23 cellular contexts compared by ENCODE assay signal in genomic region chr6:127824061-127824460, GRCh38.
DNase-seq lines count a peak whose midpoint lies in the region; ATAC-seq and TF ChIP-seq lines count a peak whose summit lies in the region.
"Had no signal": no experiment of that assay in that cellular context is flagged by ENCODE, and none has a peak within 500 bp of the region (broad histone marks: within the 10 kb centered on the region; RNA-seq: fewer than 3 reads in every experiment).

No MANE protein-coding gene starts in this region.

- intact Hi-C loops in CD8-positive, alpha-beta T cell (cut with DNase I, micrococcal nuclease), result no loop called here

- ATAC-seq in CD8-positive, alpha-beta T cell, result no peak
- ATAC-seq in GM19395 (IDR thresholded peaks at IDR 0.05; ENCODE audit: unreplicated experiment), result peak; percentile 53
- ATAC-seq in T-helper 17 cell, result no peak
- ATAC-seq: activated CD8-positive, alpha-beta memory T cell treated with anti-CD3 and anti-CD28 coated beads, Interleukin-2, amount 10 ng/mL, durations not matched to agents 7 days and 5 days; body of pancreas; sciatic nerve; stimulated activated naive B cell treated with anti-CD40 and anti-IgM and Interleukin-4, amounts not matched to agents 10 μg/mL and 1 μg/mL and 100 μg/mL, for 72 hours had no signal

- peaks cover 80% of the 10 kb centered on the region for H3K4me1 Mint-ChIP-seq in CD8-positive, alpha-beta T cell (ENCODE audit: low read depth)
- peaks cover 33% of the 10 kb centered on the region for H3K4me1 Mint-ChIP-seq in T-helper 17 cell
- H3K4me1 Mint-ChIP-seq: H9; stimulated activated naive B cell treated with anti-CD40 and anti-IgM and Interleukin-4, amounts not matched to agents 10 μg/mL and 1 μg/mL and 100 μg/mL, for 72 hours had no signal

- peaks cover 60% of the 10 kb centered on the region for H3K36me3 Mint-ChIP-seq in CD8-positive, alpha-beta T cell
- peaks cover 9% of the 10 kb centered on the region for H3K36me3 Mint-ChIP-seq in T-helper 17 cell (ENCODE audit: low read depth)
- H3K36me3 Mint-ChIP-seq: stimulated activated naive B cell treated with anti-CD40 and anti-IgM and Interleukin-4, amounts not matched to agents 10 μg/mL and 1 μg/mL and 100 μg/mL, for 72 hours had no signal

- H3K27me3 Mint-ChIP-seq in CD8-positive, alpha-beta T cell (ENCODE audit: low read depth), result no peaks in the 10 kb centered on the region
- H3K27me3 Mint-ChIP-seq in T-helper 17 cell, result no peaks in the 10 kb centered on the region
- H3K27me3 Mint-ChIP-seq: activated CD4-positive, alpha-beta T cell treated with anti-CD3 and anti-CD28 coated beads, Interleukin-2, amount 10 ng/mL, durations not matched to agents 24 days and 14 days; activated CD8-positive, alpha-beta memory T cell treated with anti-CD3 and anti-CD28 coated beads, Interleukin-2, amount 10 ng/mL, durations not matched to agents 7 days and 5 days; stimulated activated naive B cell treated with anti-CD40 and anti-IgM and Interleukin-4, amounts not matched to agents 10 μg/mL and 1 μg/mL and 100 μg/mL, for 72 hours had no signal

- H3K36me3 ChIP-seq in CD8-positive, alpha-beta T cell (ENCODE audit: insufficient read depth, low read length), result peaks cover 17% of the 10 kb centered on the region
- H3K36me3 ChIP-seq: left ventricle myocardium inferior, neutrophil, uterus had no signal

- no peak overlapping the region for H3K4me3 ChIP-seq in CD8-positive, alpha-beta T cell (ENCODE audit: low read depth, low read length)
- H3K4me3 ChIP-seq: body of pancreas, left ventricle myocardium inferior, testis, uterus had no signal

- peak overlapping the region; percentile 77 for H3K27ac Mint-ChIP-seq in CD8-positive, alpha-beta T cell
- peak overlapping the region; percentile 14 for H3K27ac Mint-ChIP-seq in T-helper 17 cell
- H3K27ac Mint-ChIP-seq: activated CD4-positive, alpha-beta T cell treated with anti-CD3 and anti-CD28 coated beads, Interleukin-2, amount 10 ng/mL, durations not matched to agents 24 days and 14 days; activated CD8-positive, alpha-beta memory T cell treated with anti-CD3 and anti-CD28 coated beads, Interleukin-2, amount 10 ng/mL, durations not matched to agents 7 days and 5 days; activated T-helper 2 cell treated with anti-CD3 and anti-CD28 coated beads, Interferon-gamma antibody, Interleukin-2, Interleukin-4, amounts not matched to agents 10 μg/mL and 5 μg/mL and 100 μg/mL, durations not matched to agents 14 hours and 24 hours and 36 hours; H9; stimulated activated naive B cell treated with anti-CD40 and anti-IgM and Interleukin-4, amounts not matched to agents 10 μg/mL and 1 μg/mL and 100 μg/mL, for 72 hours had no signal

- H3K9me3 Mint-ChIP-seq in CD8-positive, alpha-beta T cell, result peaks cover 7% of the 10 kb centered on the region
- H3K9me3 Mint-ChIP-seq: activated CD4-positive, alpha-beta T cell treated with anti-CD3 and anti-CD28 coated beads, Interleukin-2, amount 10 ng/mL, durations not matched to agents 24 days and 14 days; stimulated activated naive B cell treated with anti-CD40 and anti-IgM and Interleukin-4, amounts not matched to agents 10 μg/mL and 1 μg/mL and 100 μg/mL, for 72 hours had no signal

- H3K4me1 ChIP-seq in CD8-positive, alpha-beta T cell (ENCODE audit: insufficient read depth, low read length), result peaks cover 46% of the 10 kb centered on the region
- H3K4me1 ChIP-seq: body of pancreas, left ventricle myocardium inferior, testis, uterus had no signal

- no peak for DNase-seq in CD8-positive, alpha-beta T cell
- no peak for DNase-seq in T-helper 17 cell
- DNase-seq in kidney tubule cell (ENCODE audit: low spot score), result peak; percentile 2
- no peak for DNase-seq in ecto neural progenitor cell (ENCODE audit: low spot score)
- DNase-seq in NCI-H82 treated with DMSO at 0.1 percent for 48 hours (lab: John Stamatoyannopoulos, UW; ENCODE audit: unreplicated experiment), result no peak
- DNase-seq in activated naive CD4-positive, alpha-beta T cell treated with anti-CD3 and anti-CD28 coated beads, Interleukin-2, amount 50 U/mL, for 16 hours, result no peak
- DNase-seq: activated CD4-positive, alpha-beta T cell treated with anti-CD3 and anti-CD28 coated beads, Interleukin-2, amount 10 ng/mL, durations not matched to agents 24 days and 14 days; activated CD8-positive, alpha-beta memory T cell treated with anti-CD3 and anti-CD28 coated beads, Interleukin-2, amount 10 ng/mL, durations not matched to agents 7 days and 5 days; body of pancreas; EL; left ventricle myocardium inferior; NCI-H1417 treated with DMSO at 0.1 percent for 48 hours; NCI-H446; NCI-H774; stimulated activated naive B cell treated with anti-CD40 and anti-IgM and Interleukin-4, amounts not matched to agents 10 μg/mL and 1 μg/mL and 100 μg/mL, for 72 hours; testis; uterus had no signal

- no peaks in the 10 kb centered on the region for H3K9me3 ChIP-seq in CD8-positive, alpha-beta T cell (ENCODE audit: low read length)
- no peaks in the 10 kb centered on the region for H3K9me3 ChIP-seq in T-helper 17 cell (ENCODE audit: control insufficient read depth, low read length, poor library complexity, severe bottlenecking)
- H3K9me3 ChIP-seq: body of pancreas, left ventricle myocardium inferior, neutrophil, testis, uterus had no signal

- peak overlapping the region; percentile 9 for H3K4me3 Mint-ChIP-seq in CD8-positive, alpha-beta T cell
- H3K4me3 Mint-ChIP-seq in T-helper 17 cell, result no peak overlapping the region
- H3K4me3 Mint-ChIP-seq: activated CD4-positive, alpha-beta T cell treated with anti-CD3 and anti-CD28 coated beads, Interleukin-2, amount 10 ng/mL, durations not matched to agents 24 days and 14 days; activated CD8-positive, alpha-beta memory T cell treated with anti-CD3 and anti-CD28 coated beads, Interleukin-2, amount 10 ng/mL, durations not matched to agents 7 days and 5 days; H9; stimulated activated naive B cell treated with anti-CD40 and anti-IgM and Interleukin-4, amounts not matched to agents 10 μg/mL and 1 μg/mL and 100 μg/mL, for 72 hours had no signal

- H3K27ac ChIP-seq in CD8-positive, alpha-beta T cell (ENCODE audit: low read depth, low read length), result no peak overlapping the region
- H3K27ac ChIP-seq: body of pancreas, left ventricle myocardium inferior, neutrophil, testis, uterus, VCaP had no signal

- CTCF ChIA-PET in CD8-positive, alpha-beta T cell (lab: Charles Lee), result interaction anchor here (0.7 kb wide), 1 partner anchor 87 kb away, joined by 3 read pairs; no protein-coding TSS in a partner anchor

- TF ChIP-seq CTCF in CD8-positive, alpha-beta T cell (IDR thresholded peaks at IDR 0.05), result no peak

- H3K27me3 ChIP-seq in CD8-positive, alpha-beta T cell (ENCODE audit: insufficient read depth, low read length), result no peaks in the 10 kb centered on the region
- H3K27me3 ChIP-seq: body of pancreas, neutrophil, testis had no signal

- POLR2A ChIA-PET in CD8-positive, alpha-beta T cell (lab: Charles Lee), result no interaction called here
